Comparison of ENCODE assay signal across 8 cellular contexts in the genomic region with DNA sequence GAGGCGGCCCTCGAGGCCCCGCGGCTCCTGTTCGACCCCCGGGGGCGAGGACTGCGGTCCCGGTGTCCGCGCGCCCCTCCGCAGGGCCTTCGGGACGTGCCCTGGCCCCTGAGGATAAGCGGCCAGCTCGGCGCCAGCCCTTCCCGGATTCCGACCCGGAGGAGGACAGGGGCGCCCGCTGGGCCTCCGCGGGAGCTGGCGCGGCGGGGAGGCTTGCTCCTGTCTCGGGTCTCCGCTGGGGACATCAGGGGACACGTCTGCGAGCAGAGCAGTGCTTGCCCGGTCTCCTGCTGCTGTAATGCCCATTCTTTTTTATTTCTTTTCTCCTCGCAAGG. TPM values are rescaled to one million over a fixed set of nuclear protein-coding genes. Genes with fewer than 3 reads are reported as not detected.
A peak's percentile ranks its signal among the peaks of the same experiment; 100 is the strongest.
DNase-seq lines count a peak whose midpoint lies in the region; ATAC-seq and TF ChIP-seq lines count a peak whose summit lies in the region.

No MANE protein-coding gene starts in this region.

- H3K4me3 ChIP-seq in coronary artery (peak overlapping the region; percentile 90), lung (peak overlapping the region; percentile 89)

- no peaks in the 10 kb centered on the region for H3K9me3 ChIP-seq in CD4-positive, alpha-beta T cell (ENCODE audit: control insufficient read depth, low read length)
- H3K9me3 ChIP-seq in lung (ENCODE audit: control insufficient read depth in 2 of 2, insufficient read depth in 1 of 2, low read length in 1 of 2): no peaks in the 10 kb centered on the region

- no peaks in the 10 kb centered on the region for H3K36me3 ChIP-seq in lung (ENCODE audit: control insufficient read depth in 2 of 2, insufficient read depth in 2 of 2, low read length in 2 of 2)

- intact Hi-C loops in CD4-positive, alpha-beta T cell (cut with DNase I, micrococcal nuclease): loop anchor here (1.0 kb wide), 1 partner anchor 38 kb away; no protein-coding TSS in a partner anchor

- peaks cover 17% of the 10 kb centered on the region for H3K4me1 Mint-ChIP-seq in CD4-positive, alpha-beta T cell (ENCODE audit: low read depth)
- peaks cover 20% of the 10 kb centered on the region for H3K4me1 Mint-ChIP-seq in T-helper 2 cell treated with Interferon-gamma antibody and Interleukin-4, amounts not matched to agents 5 μg/mL and 100 μg/mL, for 36 hours (ENCODE audit: low read depth)

- peaks cover 3% of the 10 kb centered on the region for H3K27me3 Mint-ChIP-seq in CD4-positive, alpha-beta T cell
- peaks cover 19% of the 10 kb centered on the region for H3K27me3 Mint-ChIP-seq in T-helper 2 cell treated with Interferon-gamma antibody and Interleukin-4, amounts not matched to agents 5 μg/mL and 100 μg/mL, for 36 hours (ENCODE audit: low read depth)

- peak overlapping the region; percentile 83 for H3K27ac ChIP-seq in CD4-positive, alpha-beta T cell (ENCODE audit: low read depth, low read length)
- H3K27ac ChIP-seq in coronary artery: peak overlapping the region; percentile 94 to 99
- peak overlapping the region; percentile 98 for H3K27ac ChIP-seq in lung (ENCODE audit: low read depth in 1 of 2, low read length in 1 of 2)

- no peaks in the 10 kb centered on the region for H3K27me3 ChIP-seq in CD4-positive, alpha-beta T cell (ENCODE audit: control insufficient read depth, insufficient read depth, low read length)
- no peaks in the 10 kb centered on the region for H3K27me3 ChIP-seq in lung (ENCODE audit: control insufficient read depth, insufficient read depth)

- no peak for TF ChIP-seq CTCF in CD4-positive, alpha-beta T cell (IDR thresholded peaks at IDR 0.05)
- no peak for TF ChIP-seq CTCF in coronary artery (IDR thresholded peaks at IDR 0.05)
- no peak for TF ChIP-seq CTCF in lung (IDR thresholded peaks at IDR 0.05; ENCODE audit: control extremely low read depth, extremely low read depth)

- POLR2A ChIA-PET in CD4-positive, alpha-beta T cell (lab: Charles Lee): interaction anchor here (0.6 to 2.8 kb wide), 7 partner anchors 9 to 583 kb away, joined by 3 to 44 read pairs (median 3); a partner anchor contains a TSS

- peaks cover 4% of the 10 kb centered on the region for H3K36me3 Mint-ChIP-seq in CD4-positive, alpha-beta T cell (ENCODE audit: low read depth)
- H3K36me3 Mint-ChIP-seq in T-helper 2 cell treated with Interferon-gamma antibody and Interleukin-4, amounts not matched to agents 5 μg/mL and 100 μg/mL, for 36 hours (ENCODE audit: low read depth): no peaks in the 10 kb centered on the region

- peak overlapping the region; percentile 92 for H3K27ac Mint-ChIP-seq in CD4-positive, alpha-beta T cell
- peak overlapping the region; percentile 71 for H3K27ac Mint-ChIP-seq in T-helper 2 cell treated with Interferon-gamma antibody and Interleukin-4, amounts not matched to agents 5 μg/mL and 100 μg/mL, for 36 hours

- DNase-seq in CD4-positive, alpha-beta T cell: peak in 6 of 10 experiments; percentile 12 to 54 (median 32)
- DNase-seq in T-helper 2 cell treated with Interferon-gamma antibody and Interleukin-4, amounts not matched to agents 5 μg/mL and 100 μg/mL, for 36 hours (ENCODE audit: low spot score): no peak
- DNase-seq in coronary artery (ENCODE audit: low spot score) (peak; percentile 79), lung (ENCODE audit: low spot score) (peak; percentile 43), MV-4-11 (lab: John Stamatoyannopoulos, UW) (no peak)
- peak; percentile 60 for DNase-seq in stimulated activated CD8-positive, alpha-beta memory T cell treated with anti-CD3 and anti-CD28 coated beads, Interleukin-4, amount 100 ng/mL, for 48 hours

- H3K4me3 Mint-ChIP-seq in CD4-positive, alpha-beta T cell: peak overlapping the region; percentile 92
- peak overlapping the region; percentile 79 for H3K4me3 Mint-ChIP-seq in T-helper 2 cell treated with Interferon-gamma antibody and Interleukin-4, amounts not matched to agents 5 μg/mL and 100 μg/mL, for 36 hours

- WGBS in lung, 2 donors: 0 to 1% methylated on average over 17 to 34 of the region's 34 CpGs

- peak; percentile 12 for ATAC-seq in CD4-positive, alpha-beta T cell (ENCODE audit: poor library complexity)
- peak; percentile 16 for ATAC-seq in GM19467 (IDR thresholded peaks at IDR 0.05; ENCODE audit: unreplicated experiment)
- peak; percentile 6 for ATAC-seq in HG03565 (IDR thresholded peaks at IDR 0.05; ENCODE audit: unreplicated experiment)
- peak; percentile 9 for ATAC-seq in lung (ENCODE audit: insufficient read depth, low FRiP score)

- CTCF ChIA-PET in CD4-positive, alpha-beta T cell (lab: Charles Lee): interaction anchor here (0.7 to 3.4 kb wide), 5 partner anchors 37 to 1068 kb away, joined by 3 to 17 read pairs (median 4); a partner anchor contains a TSS

- H3K4me1 ChIP-seq in lung (ENCODE audit: control insufficient read depth in 2 of 2, insufficient read depth in 2 of 2, low read length in 2 of 2): peaks cover 4 to 5% of the 10 kb centered on the region in 2 donors

- no peaks in the 10 kb centered on the region for H3K9me3 Mint-ChIP-seq in CD4-positive, alpha-beta T cell
- no peaks in the 10 kb centered on the region for H3K9me3 Mint-ChIP-seq in T-helper 2 cell treated with Interferon-gamma antibody and Interleukin-4, amounts not matched to agents 5 μg/mL and 100 μg/mL, for 36 hours

RNA-seq across cellular contexts. Expression of a gene that starts 0.8 kb away (rescaled TPM):
- total RNA-seq in CD4-positive, alpha-beta T cell: 1 to 10 TPM; 3.2 to 3.7 TPM
- 10 to 100 TPM in 1 of 2 donors, 1 to 10 TPM in 1; 3.6 to 13.7 TPM for total RNA-seq in lung
- polyA plus RNA-seq in lung: 1 to 10 TPM; 2.4 to 2.6 TPM

RNA-seq across cellular contexts. Expression of a gene that starts 38.9 kb away (rescaled TPM):
- 100 to 1,000 TPM; 226 to 238 TPM for total RNA-seq in CD4-positive, alpha-beta T cell
- total RNA-seq in lung: 100 to 1,000 TPM in 1 of 2 donors, 10 to 100 TPM in 1; 80.6 to 223 TPM
- polyA plus RNA-seq in lung: 10 to 100 TPM; 34.1 to 50.6 TPM

Comparison
In these comparisons a context has a peak if more than half of its experiments do, and no peak if none do; other contexts are left out.
1. DNase-seq: peak in CD4-positive, alpha-beta T cell (6 of 10), coronary artery (single experiment), lung (single experiment) and stimulated activated CD8-positive, alpha-beta memory T cell treated with anti-CD3 and anti-CD28 coated beads, Interleukin-4, amount 100 ng/mL, for 48 hours (single experiment); none in T-helper 2 cell treated with Interferon-gamma antibody and Interleukin-4, amounts not matched to agents 5 μg/mL and 100 μg/mL, for 36 hours (single experiment) and MV-4-11 (single experiment).
2. Peak in every context shown above with its lines, with median percentiles within 50 percentile points of each other: ATAC-seq and H3K27ac ChIP-seq.